19 cellular contexts compared by ENCODE assay signal in genomic region chr11:129652828-129653227, GRCh38.
DNase-seq lines count a peak whose midpoint lies in the region; ATAC-seq and TF ChIP-seq lines count a peak whose summit lies in the region.
"Had no signal": no experiment of that assay in that cellular context is flagged by ENCODE, and none has a peak within 500 bp of the region (broad histone marks: within the 10 kb centered on the region; RNA-seq: fewer than 3 reads in every experiment).

No MANE protein-coding gene starts in this region.

- no peak overlapping the region for H3K4me3 Mint-ChIP-seq in stimulated activated naive B cell treated with anti-CD40 and anti-IgM and Interleukin-4, amounts not matched to agents 10 μg/mL and 1 μg/mL and 100 μg/mL, for 72 hours
- H3K4me3 Mint-ChIP-seq: GM23338 had no signal

- no peak overlapping the region for H3K4me3 ChIP-seq in AG04450 (ENCODE audit: low read depth, low read length)
- no peak overlapping the region for H3K4me3 ChIP-seq in mammary epithelial cell (replicated peaks in 1 of 3; ENCODE audit: insufficient read depth in 1 of 3, low read depth in 2 of 3, low read length in 3 of 3)
- H3K4me3 ChIP-seq in fibroblast of villous mesenchyme (ENCODE audit: low read depth, low read length), result no peak overlapping the region
- H3K4me3 ChIP-seq: GM23338, PC-9, right lobe of liver had no signal

- H3K27ac Mint-ChIP-seq in stimulated activated naive B cell treated with anti-CD40 and anti-IgM and Interleukin-4, amounts not matched to agents 10 μg/mL and 1 μg/mL and 100 μg/mL, for 72 hours, result no peak overlapping the region
- H3K27ac Mint-ChIP-seq: activated naive CD4-positive, alpha-beta T cell treated with anti-CD3 and anti-CD28 coated beads, Interleukin-2, amount 50 U/mL, for 72 hours; GM23338 had no signal

- peaks cover 4% of the 10 kb centered on the region for H3K27me3 ChIP-seq in AG04450 (ENCODE audit: control insufficient read depth, insufficient read depth, low read length)
- no peaks in the 10 kb centered on the region for H3K27me3 ChIP-seq in mammary epithelial cell (ENCODE audit: insufficient read depth, low read length)
- H3K27me3 ChIP-seq: right lobe of liver had no signal

- 72% methylated on average over 1 of the region's 1 CpG for WGBS in mammary epithelial cell (ENCODE audit: low coverage, missing lambda C conversion rate)

- peaks cover 8 to 19% of the 10 kb centered on the region in 2 donors for H3K27me3 Mint-ChIP-seq in stimulated activated naive B cell treated with anti-CD40 and anti-IgM and Interleukin-4, amounts not matched to agents 10 μg/mL and 1 μg/mL and 100 μg/mL, for 72 hours

- H3K4me1 Mint-ChIP-seq in stimulated activated naive B cell treated with anti-CD40 and anti-IgM and Interleukin-4, amounts not matched to agents 10 μg/mL and 1 μg/mL and 100 μg/mL, for 72 hours, result no peaks in the 10 kb centered on the region

- CTCF ChIA-PET in AG04450 (lab: Charles Lee) (interaction anchor here (1.6 kb wide), 1 partner anchor 97 kb away, joined by 3 read pairs; no protein-coding TSS in a partner anchor), mammary epithelial cell (lab: Charles Lee; ENCODE audit: low non-redundant PET) (interaction anchor here (0.6 kb wide), 1 partner anchor 277 kb away, joined by 4 read pairs; the partner anchor contains the start of gene BARX2)

- no peak overlapping the region for H3K9ac ChIP-seq in mammary epithelial cell (ENCODE audit: insufficient read depth, low read length)

- no peaks in the 10 kb centered on the region for H3K79me2 ChIP-seq in mammary epithelial cell (ENCODE audit: insufficient read depth, low read length)

- BruUV-seq in mammary epithelial cell (replicated peaks; lab: Mats Ljungman, UMichigan), result no TSS peak

- H3K9me3 Mint-ChIP-seq in stimulated activated naive B cell treated with anti-CD40 and anti-IgM and Interleukin-4, amounts not matched to agents 10 μg/mL and 1 μg/mL and 100 μg/mL, for 72 hours, result peaks cover 31% of the 10 kb centered on the region in 2 donors

- H3K27ac ChIP-seq in AG04450 (ENCODE audit: low read depth, low read length) (no peak overlapping the region), mammary epithelial cell (ENCODE audit: insufficient read depth, low read depth, low read length) (no peak overlapping the region)
- H3K27ac ChIP-seq: PC-9, right lobe of liver had no signal

- H3K36me3 ChIP-seq in mammary epithelial cell (ENCODE audit: insufficient read depth, low read length), result no peaks in the 10 kb centered on the region
- H3K36me3 ChIP-seq: right lobe of liver had no signal

- no peaks in the 10 kb centered on the region for H3K4me1 ChIP-seq in mammary epithelial cell (ENCODE audit: insufficient read depth, low read length)
- H3K4me1 ChIP-seq: right lobe of liver had no signal

- in situ Hi-C loops in mammary epithelial cell (cut with MboI; ENCODE audit: low sequenced_read_pairs in 2 of 2), result no loop called here

- POLR2A ChIA-PET in AG04450 (lab: Yijun Ruan, JAX), result no interaction called here

- no peaks in the 10 kb centered on the region for H3K36me3 Mint-ChIP-seq in stimulated activated naive B cell treated with anti-CD40 and anti-IgM and Interleukin-4, amounts not matched to agents 10 μg/mL and 1 μg/mL and 100 μg/mL, for 72 hours

- peak; percentile 30 for DNase-seq in AG04450 (ENCODE audit: low read depth, low spot score)
- peak; percentile 78 for DNase-seq in LHCN-M2 (ENCODE audit: low read depth)
- peak; percentile 79 for DNase-seq in mammary epithelial cell
- DNase-seq in fibroblast of villous mesenchyme (ENCODE audit: low read depth), result peak; percentile 11
- DNase-seq in inferior parietal cortex (ENCODE audit: extremely low spot score), result no peak
- no peak for DNase-seq in stimulated activated naive CD4-positive, alpha-beta T cell treated with Interleukin-2 at 50 U/mL for 16 hours (lab: John Stamatoyannopoulos, UW)
- no peak for DNase-seq in stimulated activated naive B cell treated with anti-CD40 and anti-IgM and Interleukin-4, amounts not matched to agents 10 μg/mL and 1 μg/mL and 100 μg/mL, for 72 hours
- DNase-seq: activated CD4-positive, alpha-beta T cell treated with anti-CD3 and anti-CD28 coated beads, Interleukin-2, amount 50 U/mL, for 1 hour; caudate nucleus; GDM1; Karpas-422; NCI-H1436; NCI-H524 treated with DMSO at 0.1 percent for 48 hours; right lobe of liver; stimulated activated CD4-positive, alpha-beta T cell treated with anti-CD3 and anti-CD28 coated beads, Interleukin-2, amount 100 ng/mL, for 24 hours had no signal

- dilution Hi-C loops in mammary epithelial cell (cut with HindIII; ENCODE audit: low sequenced_read_pairs), result no loop called here

- no peak for TF ChIP-seq CTCF in AG04450 (IDR thresholded peaks at IDR 0.05; ENCODE audit: low read depth, low read length)
- TF ChIP-seq CTCF in mammary epithelial cell (conservative IDR thresholded peaks at IDR 0.05 in 1 of 2, IDR thresholded peaks at IDR 0.05 in 1 of 2; ENCODE audit: extremely low read depth in 1 of 2, insufficient read depth in 1 of 2, low read depth in 1 of 2, low read length in 2 of 2), result no peak
- no peak for TF ChIP-seq CTCF in fibroblast of villous mesenchyme (IDR thresholded peaks at IDR 0.05; ENCODE audit: insufficient read depth, low read depth, low read length)

- no peak overlapping the region for H2AFZ ChIP-seq in mammary epithelial cell (ENCODE audit: low read depth, low read length)
- H2AFZ ChIP-seq: GM23338, PC-9 had no signal

- no peak for ATAC-seq in GM18502 (IDR thresholded peaks at IDR 0.05; ENCODE audit: poor library complexity, unreplicated experiment)
- ATAC-seq in stimulated activated naive B cell treated with anti-CD40 and anti-IgM and Interleukin-4, amounts not matched to agents 10 μg/mL and 1 μg/mL and 100 μg/mL, for 72 hours (replicated peaks), result no peak
- ATAC-seq: activated naive CD4-positive, alpha-beta T cell treated with anti-CD3 and anti-CD28 coated beads, Interleukin-2, amount 50 U/mL, for 72 hours; GM23338; right lobe of liver had no signal

- intact Hi-C loops in mammary epithelial cell (cut with micrococcal nuclease), result loop anchor here (1.0 kb wide), 3 partner anchors 243 to 289 kb away; no protein-coding TSS in a partner anchor

- no peak overlapping the region for H3K4me2 ChIP-seq in mammary epithelial cell (ENCODE audit: insufficient read depth, low read depth, low read length)
- H3K4me2 ChIP-seq: GM23338, PC-9 had no signal

- H3K9me3 ChIP-seq in AG04450 (ENCODE audit: control insufficient read depth, insufficient read depth, low read length) (peaks cover 9% of the 10 kb centered on the region), mammary epithelial cell (replicated peaks; ENCODE audit: insufficient read depth, low read length) (peaks cover 6% of the 10 kb centered on the region)
- H3K9me3 ChIP-seq: right lobe of liver had no signal

- no peaks in the 10 kb centered on the region for H4K20me1 ChIP-seq in mammary epithelial cell (ENCODE audit: insufficient read depth, low read length)

Comparison
In these comparisons a context has a peak if more than half of its experiments do, and no peak if none do; other contexts are left out.
1. DNase-seq: peak in AG04450 (single experiment), LHCN-M2 (single experiment), mammary epithelial cell (single experiment) and fibroblast of villous mesenchyme (single experiment); none in inferior parietal cortex (single experiment), stimulated activated naive CD4-positive, alpha-beta T cell treated with Interleukin-2 at 50 U/mL for 16 hours (single experiment) and stimulated activated naive B cell treated with anti-CD40 and anti-IgM and Interleukin-4, amounts not matched to agents 10 μg/mL and 1 μg/mL and 100 μg/mL, for 72 hours (single experiment).